In the genomic region with DNA sequence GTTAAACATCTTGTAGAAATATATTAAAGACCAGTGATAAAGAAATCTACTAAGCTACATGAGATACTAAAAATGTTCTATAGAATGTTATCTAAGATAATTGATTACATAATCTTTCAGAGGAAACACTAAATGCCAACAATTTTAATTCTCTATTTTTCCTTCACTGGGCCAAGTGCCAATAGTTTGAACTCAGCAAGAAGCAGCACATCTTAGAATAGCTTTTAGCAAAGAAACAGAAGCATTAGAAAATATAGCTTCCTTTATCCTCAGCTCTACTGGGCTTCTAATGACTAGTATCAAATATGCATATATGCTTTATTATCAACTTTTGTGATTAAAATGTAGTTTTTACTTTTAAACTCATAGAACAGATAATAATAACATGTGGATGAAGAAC, we compare ENCODE assay signal across 4 cellular contexts.
"Had no signal": no experiment of that assay in that cellular context is flagged by ENCODE, and none has a peak within 500 bp of the region (broad histone marks: within the 10 kb centered on the region; RNA-seq: fewer than 3 reads in every experiment).

No MANE protein-coding gene starts in this region.

- DNase-seq: H9, HCEC 1CT, IMR-90 had no signal

- H3K4me3 Mint-ChIP-seq: GM23338, H9 had no signal

- H3K4me3 ChIP-seq: GM23338 had no signal

- H3K27ac Mint-ChIP-seq: GM23338 had no signal
